In genomic region chr7:102473271-102473991, GRCh38 we compare ENCODE assay signal across 2 cellular contexts.
TF ChIP-seq lines count a peak whose summit lies in the region.

No MANE protein-coding gene starts in this region.

TF ChIP-seq in H1, 55 proteins besides CTCF, POLR2A, EP300 and RAD21:
- TF ChIP-seq RNF2 (IDR thresholded peaks at IDR 0.05; ENCODE audit: borderline replicate concordance, low read depth, low read length, missing control alignments, poor library complexity, severe bottlenecking): no peak
- TF ChIP-seq CHD1 (IDR thresholded peaks at IDR 0.05; ENCODE audit: low read depth, low read length): no peak
- TF ChIP-seq TEAD4 (IDR thresholded peaks at IDR 0.05; ENCODE audit: low read depth, low read length): no peak
- no peak for TF ChIP-seq SIX5 (IDR thresholded peaks at IDR 0.05; ENCODE audit: low read depth, low read length)
- TF ChIP-seq CREB1 (IDR thresholded peaks at IDR 0.05): no peak
- TF ChIP-seq HDAC6 (IDR thresholded peaks at IDR 0.05; ENCODE audit: low read depth, low read length): no peak
- TF ChIP-seq GTF2F1 (IDR thresholded peaks at IDR 0.05; ENCODE audit: borderline replicate concordance, low read depth, low read length): no peak
- TF ChIP-seq SP2 (IDR thresholded peaks at IDR 0.05; ENCODE audit: low read length): no peak
- no peak for TF ChIP-seq MAX (IDR thresholded peaks at IDR 0.05)

TF ChIP-seq in GM23338, 12 proteins besides CTCF, POLR2A, EP300 and RAD21:
- TF ChIP-seq REST (IDR thresholded peaks at IDR 0.05; ENCODE audit: unreplicated experiment): no peak
- TF ChIP-seq NANOG (IDR thresholded peaks at IDR 0.05; ENCODE audit: borderline replicate concordance): no peak
- no peak for TF ChIP-seq CREB1 (CRISPR knock-in tag; IDR thresholded peaks at IDR 0.05; ENCODE audit: low read depth)
- no peak for TF ChIP-seq ZNF114 (CRISPR knock-in tag; IDR thresholded peaks at IDR 0.05)
- no peak for TF ChIP-seq ETS1 (IDR thresholded peaks at IDR 0.05)
- TF ChIP-seq EZH2 (IDR thresholded peaks at IDR 0.05; ENCODE audit: low read depth, unreplicated experiment): no peak
- TF ChIP-seq EZH2phosphoT487 (IDR thresholded peaks at IDR 0.05; ENCODE audit: unreplicated experiment): no peak
- no peak for TF ChIP-seq JUNB (IDR thresholded peaks at IDR 0.05; ENCODE audit: unreplicated experiment)
- TF ChIP-seq STAT1 (IDR thresholded peaks at IDR 0.05; ENCODE audit: unreplicated experiment): no peak
- TF ChIP-seq ZNF462 (CRISPR knock-in tag; IDR thresholded peaks at IDR 0.05): no peak
- TF ChIP-seq ZNF331 (CRISPR knock-in tag; IDR thresholded peaks at IDR 0.05; ENCODE audit: low read depth): no peak
- TF ChIP-seq POLR2AphosphoS5 (IDR thresholded peaks at IDR 0.05; ENCODE audit: low read depth): no peak
TF ChIP-seq in GM23338: peak in this region for 0.
